7 cellular contexts compared by ENCODE assay signal in the genomic region with DNA sequence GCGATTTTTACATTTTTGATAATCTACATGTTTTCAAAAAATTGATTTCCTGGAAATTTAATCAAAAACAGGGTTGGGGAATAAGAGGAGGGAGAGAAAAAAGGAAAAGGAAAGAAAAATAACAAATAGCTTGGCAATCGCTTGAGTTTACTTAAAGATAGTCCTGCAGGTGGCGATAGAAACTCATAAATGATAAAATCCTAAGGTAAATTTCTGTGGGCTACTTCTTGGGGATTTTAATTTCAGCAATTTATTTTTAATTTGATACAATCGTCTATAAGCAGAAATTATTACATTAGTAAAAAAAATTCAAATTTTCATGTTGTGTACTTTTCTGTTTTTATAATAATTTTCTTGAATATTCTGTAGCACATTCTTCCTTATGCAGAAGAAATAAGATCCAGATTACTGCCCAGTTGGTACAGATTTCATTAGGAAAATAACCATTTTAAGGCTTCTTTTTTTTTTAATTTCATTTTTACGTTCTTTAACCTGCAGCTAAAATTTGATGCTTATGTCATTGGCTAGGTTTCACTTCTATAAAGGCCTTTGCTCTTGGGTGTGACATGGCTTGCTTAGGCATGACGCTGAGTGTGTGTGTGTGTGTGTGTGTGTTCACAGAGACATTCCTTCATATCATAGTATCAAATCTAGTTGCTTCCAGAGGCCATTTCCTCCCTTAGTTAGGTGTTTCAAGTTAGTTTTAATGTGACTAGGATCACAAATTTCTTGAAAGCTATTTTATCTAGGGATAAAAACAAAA.
A peak's percentile ranks its signal among the peaks of the same experiment; 100 is the strongest.
DNase-seq lines count a peak whose midpoint lies in the region; ATAC-seq and TF ChIP-seq lines count a peak whose summit lies in the region.

No MANE protein-coding gene starts in this region.

- DNase-seq in RWPE1 (ENCODE audit: low spot score) (peak; percentile 7), glutamatergic neuron (no peak), sciatic nerve (ENCODE audit: low spot score) (no peak), DMS79 (lab: John Stamatoyannopoulos, UW) (no peak)
- DNase-seq in effector CD4-positive, alpha-beta T cell = no peak

- CTCF ChIA-PET in RWPE1 (lab: Yijun Ruan, JAX) = interaction anchor here (0.6 to 1.8 kb wide), 8 partner anchors 13 to 1233 kb away, joined by 3 to 7 read pairs (median 5); no protein-coding TSS in a partner anchor

- H3K4me1 Mint-ChIP-seq in glutamatergic neuron (ENCODE audit: low read depth, unreplicated experiment) = peaks cover 40% of the 10 kb centered on the region

- no peak overlapping the region for H3K27ac Mint-ChIP-seq in glutamatergic neuron (ENCODE audit: unreplicated experiment)

- TF ChIP-seq CTCF in RWPE1 (conservative IDR thresholded peaks at IDR 0.05; ENCODE audit: low read depth) (peak; percentile 76), glutamatergic neuron (IDR thresholded peaks at IDR 0.05; ENCODE audit: partially characterized antibody, unreplicated experiment) (peak; percentile 58)

- H3K27me3 Mint-ChIP-seq in glutamatergic neuron (ENCODE audit: unreplicated experiment) = no peaks in the 10 kb centered on the region

- intact Hi-C loops in sciatic nerve (cut with DNase I) = no loop called here

- H3K4me3 Mint-ChIP-seq in glutamatergic neuron (ENCODE audit: unreplicated experiment) = no peak overlapping the region

- ATAC-seq in GM18867 (IDR thresholded peaks at IDR 0.05; ENCODE audit: unreplicated experiment) (peak; percentile 84), HG03135 (IDR thresholded peaks at IDR 0.05; ENCODE audit: unreplicated experiment) (peak; percentile 66), sciatic nerve (no peak)

- no peaks in the 10 kb centered on the region for H3K9me3 Mint-ChIP-seq in glutamatergic neuron (ENCODE audit: unreplicated experiment)

- POLR2A ChIA-PET in RWPE1 (lab: Yijun Ruan, JAX; ENCODE audit: low non-redundant PET) = no interaction called here

- no peaks in the 10 kb centered on the region for H3K36me3 Mint-ChIP-seq in glutamatergic neuron (ENCODE audit: unreplicated experiment)

- H3K27ac ChIP-seq in RWPE1 = no peak overlapping the region
